ENCODE assay signal across 8 cellular contexts in genomic region chr12:124565656-124566180, GRCh38. TPM values are rescaled to one million over a fixed set of nuclear protein-coding genes. Genes with fewer than 3 reads are reported as not detected.
A peak's percentile ranks its signal among the peaks of the same experiment; 100 is the strongest.
DNase-seq lines count a peak whose midpoint lies in the region; ATAC-seq, FAIRE-seq and TF ChIP-seq lines count a peak whose summit lies in the region.

No MANE protein-coding gene starts in this region.

- H3K9ac ChIP-seq in HUES6 (ENCODE audit: low read length) (peak overlapping the region; percentile 80), muscle layer of colon (ENCODE audit: low read length) (peak overlapping the region; percentile 71)

- no peak for TF ChIP-seq CTCF in A549 (IDR thresholded peaks at IDR 0.05)

- peak overlapping the region; percentile 89 to 99 for H3K27ac ChIP-seq in A549
- H3K27ac ChIP-seq in HUES6 (ENCODE audit: low read depth, low read length), result no peak overlapping the region; the same call in 1 of the 2 replicates
- peak overlapping the region; percentile 99 for H3K27ac ChIP-seq in muscle layer of colon (ENCODE audit: low read depth, low read length)

- no peaks in the 10 kb centered on the region for H3K9me3 ChIP-seq in A549
- no peaks in the 10 kb centered on the region for H3K9me3 ChIP-seq in HUES6 (ENCODE audit: control insufficient read depth, insufficient read depth, low read depth, low read length)
- no peaks in the 10 kb centered on the region for H3K9me3 ChIP-seq in muscle layer of colon (ENCODE audit: low read length)

- no peak for TF ChIP-seq POLR2A in A549 (IDR thresholded peaks at IDR 0.05; ENCODE audit: low read length)

- no peak for TF ChIP-seq EP300 in A549 (IDR thresholded peaks at IDR 0.05)

- H3K27ac Mint-ChIP-seq in central memory CD8-positive, alpha-beta T cell (ENCODE audit: low read depth), result peak overlapping the region; percentile 62

- no peak for TF ChIP-seq RAD21 in A549 (conservative IDR thresholded peaks at IDR 0.05 in 1 of 2, IDR thresholded peaks at IDR 0.05 in 1 of 2)

- CTCF ChIA-PET in A549 (lab: Yijun Ruan, JAX), result interaction anchor here (0.7 to 1.4 kb wide), 6 partner anchors 11 to 206 kb away, joined by 3 to 4 read pairs (median 3); no protein-coding TSS in a partner anchor

- peak overlapping the region; percentile 90 for H3K4me3 Mint-ChIP-seq in central memory CD8-positive, alpha-beta T cell

- no peaks in the 10 kb centered on the region for H3K36me3 ChIP-seq in HUES6 (ENCODE audit: control insufficient read depth, insufficient read depth, low read length)
- no peaks in the 10 kb centered on the region for H3K36me3 ChIP-seq in muscle layer of colon (ENCODE audit: insufficient read depth, low read length)

- WGBS in A549 (ENCODE audit: missing lambda C conversion rate), result 24% methylated on average over 14 of the region's 14 CpGs

- H3K4me1 ChIP-seq in A549 (peaks cover 33% of the 10 kb centered on the region), HUES6 (ENCODE audit: control insufficient read depth, insufficient read depth, low read length) (peaks cover 54% of the 10 kb centered on the region), muscle layer of colon (ENCODE audit: insufficient read depth, low read length) (peaks cover 61% of the 10 kb centered on the region)

- no peak for FAIRE-seq in A549 (lab: Jason Lieb, UNC)

- no peaks in the 10 kb centered on the region for H3K9me3 Mint-ChIP-seq in central memory CD8-positive, alpha-beta T cell

- peaks cover 25% of the 10 kb centered on the region for H3K4me1 Mint-ChIP-seq in central memory CD8-positive, alpha-beta T cell

- H3K4me3 ChIP-seq in A549 (peak overlapping the region; percentile 92), HUES6 (ENCODE audit: low read depth, low read length) (peak overlapping the region; percentile 91), muscle layer of colon (ENCODE audit: low read depth in 1 of 2, low read length in 2 of 2) (peak overlapping the region; percentile 77 to 95)

- H3K27me3 ChIP-seq in HUES6 (ENCODE audit: control insufficient read depth, insufficient read depth, low read length) (no peaks in the 10 kb centered on the region), muscle layer of colon (ENCODE audit: control insufficient read depth in 1 of 2, insufficient read depth in 2 of 2, low read length in 2 of 2) (no peaks in the 10 kb centered on the region)

- no peak for DNase-seq in A549 (ENCODE audit: low read depth in 1 of 2, low spot score in 1 of 2)
- DNase-seq in central memory CD8-positive, alpha-beta T cell (ENCODE audit: low spot score in 2 of 2), result no peak
- no peak for DNase-seq in mesenteric fat pad (ENCODE audit: low spot score)

- H3K4me2 ChIP-seq in A549, result peak overlapping the region; percentile 92

- ATAC-seq in A549 (no peak; a peak in 1 of 6 replicates), HG03196 (IDR thresholded peaks at IDR 0.05; ENCODE audit: unreplicated experiment) (no peak), HG03565 (IDR thresholded peaks at IDR 0.05; ENCODE audit: unreplicated experiment) (no peak), HG03354 (IDR thresholded peaks at IDR 0.05; ENCODE audit: poor library complexity, severe bottlenecking, unreplicated experiment) (no peak)
- ATAC-seq in central memory CD8-positive, alpha-beta T cell (replicated peaks; ENCODE audit: extremely low read depth, poor library complexity, severe bottlenecking), result no peak

- POLR2A ChIA-PET in A549 (lab: Yijun Ruan, JAX), result interaction anchor here (0.8 to 1.2 kb wide), 2 partner anchors 47 to 116 kb away, joined by 4 read pairs; no protein-coding TSS in a partner anchor

- H3K27me3 Mint-ChIP-seq in central memory CD8-positive, alpha-beta T cell, result no peaks in the 10 kb centered on the region

- peaks cover 8% of the 10 kb centered on the region for H3K36me3 Mint-ChIP-seq in central memory CD8-positive, alpha-beta T cell (ENCODE audit: insufficient read depth)

TF ChIP-seq in A549, 52 proteins besides CTCF, POLR2A, EP300 and RAD21:
- TF ChIP-seq CBX2 (IDR thresholded peaks at IDR 0.05; ENCODE audit: borderline replicate concordance, low read depth), result no peak
- no peak for TF ChIP-seq CBX8 (IDR thresholded peaks at IDR 0.05)
- no peak; the same call in 1 of the 2 replicates for TF ChIP-seq MAX (IDR thresholded peaks at IDR 0.05)
- no peak for TF ChIP-seq RCOR1 (IDR thresholded peaks at IDR 0.05; ENCODE audit: low read depth, low read length)
- TF ChIP-seq CHD2 (IDR thresholded peaks at IDR 0.05; ENCODE audit: low read length, partially characterized antibody), result no peak
- no peak for TF ChIP-seq ZC3H11A (IDR thresholded peaks at IDR 0.05)
- no peak for TF ChIP-seq ELK1 (IDR thresholded peaks at IDR 0.05; ENCODE audit: low read depth, low read length)
- TF ChIP-seq HES2 (IDR thresholded peaks at IDR 0.05), result no peak
- TF ChIP-seq RFX5 (IDR thresholded peaks at IDR 0.05), result no peak
- no peak for TF ChIP-seq ESRRA (IDR thresholded peaks at IDR 0.05; ENCODE audit: borderline replicate concordance, low read length)
- no peak for TF ChIP-seq HOXB5 (CRISPR knock-in tag; IDR thresholded peaks at IDR 0.05)
- TF ChIP-seq ZSCAN20 (CRISPR knock-in tag; IDR thresholded peaks at IDR 0.05), result no peak
- no peak for TF ChIP-seq RNF2 (IDR thresholded peaks at IDR 0.05; ENCODE audit: borderline replicate concordance, low read depth)
- TF ChIP-seq FOXS1 (CRISPR knock-in tag; IDR thresholded peaks at IDR 0.05), result no peak
- TF ChIP-seq KDM1A (IDR thresholded peaks at IDR 0.05; ENCODE audit: low read depth), result no peak

RNA-seq across cellular contexts. Expression of gene NCOR2, which starts 1.7 kb away (rescaled TPM):
- 14.1 and 19.3 TPM in 2 replicates for polyA plus RNA-seq in A549 (2011; rRNA removed)
- 40.4 and 55.7 TPM in 2 replicates for polyA plus RNA-seq in A549 (2012; cell fraction: cytosol; rRNA removed)
- polyA plus RNA-seq in A549 (2012; cell fraction: nucleus; rRNA removed), result 206 and 232 TPM in 2 replicates
- 151 to 170 TPM (median 160 TPM) in 3 replicates for polyA plus RNA-seq in A549 (2017; fragmentation: RNase III; extraction: RNeasy Plus Mini Kit Qiagen cat#74134 plus additional on column Dnase treatment)
- polyA minus RNA-seq in A549 (2011; rRNA and poly(A)+ RNA removed), result 39.9 and 51.1 TPM in 2 replicates
- total RNA-seq in mesenteric fat pad, result 248 TPM
